ENCODE assay signal across 10 cellular contexts in genomic region chr11:93524173-93524536, GRCh38. TPM values are rescaled to one million over a fixed set of nuclear protein-coding genes. Genes with fewer than 3 reads are reported as not detected.
DNase-seq lines count a peak whose midpoint lies in the region; ATAC-seq and FAIRE-seq lines count a peak whose summit lies in the region.
"Had no signal": no experiment of that assay in that cellular context is flagged by ENCODE, and none has a peak within 500 bp of the region (broad histone marks: within the 10 kb centered on the region; RNA-seq: fewer than 3 reads in every experiment).

No MANE protein-coding gene starts in this region.

- no peaks in the 10 kb centered on the region for H3K27me3 ChIP-seq in CD8-positive, alpha-beta memory T cell (ENCODE audit: insufficient read depth, low read length, poor library complexity, severe bottlenecking)
- H3K27me3 ChIP-seq in adipocyte (replicated peaks; ENCODE audit: control insufficient read depth, insufficient read depth, low read length) (no peaks in the 10 kb centered on the region), small intestine (ENCODE audit: control insufficient read depth in 2 of 2, insufficient read depth in 2 of 2, low read length in 2 of 2) (no peaks in the 10 kb centered on the region)

- peak overlapping the region in 6 of 7 donors; percentile 13 to 54 (median 42) for H3K4me3 Mint-ChIP-seq in CD8-positive, alpha-beta memory T cell

- no peak for DNase-seq in CD8-positive, alpha-beta memory T cell
- DNase-seq in adipocyte (ENCODE audit: low read depth) (peak; percentile 4), small intestine (no peak), NCI-H2227 (lab: John Stamatoyannopoulos, UW; ENCODE audit: unreplicated experiment) (no peak)
- DNase-seq in stimulated activated CD4-positive, alpha-beta T cell treated with anti-CD3 and anti-CD28 coated beads, Interleukin-4, amount 100 ng/mL, for 24 hours: no peak
- DNase-seq: DMS153, NCI-H345 had no signal

- H3K9ac ChIP-seq in adipocyte (ENCODE audit: low read length): no peak overlapping the region

- POLR2A ChIA-PET in CD8-positive, alpha-beta memory T cell (lab: Charles Lee): no interaction called here

- no peaks in the 10 kb centered on the region for H3K9me3 ChIP-seq in CD8-positive, alpha-beta memory T cell (ENCODE audit: low read length)
- H3K9me3 ChIP-seq in adipocyte (ENCODE audit: control insufficient read depth, low read length): no peaks in the 10 kb centered on the region
- H3K9me3 ChIP-seq in small intestine (ENCODE audit: control insufficient read depth, low read depth): no peaks in the 10 kb centered on the region

- no peak overlapping the region for H3K4me3 ChIP-seq in CD8-positive, alpha-beta memory T cell (ENCODE audit: low read length)
- H3K4me3 ChIP-seq in adipocyte (ENCODE audit: low read length) (no peak overlapping the region), small intestine (ENCODE audit: low read depth in 1 of 2, low read length in 2 of 2) (no peak overlapping the region)

- FAIRE-seq in small intestine (lab: Jason Lieb, UNC): no peak

- 40 to 59% (median 42%) methylated on average over 6 of the region's 6 CpGs for WGBS in small intestine, 3 donors

- no peaks in the 10 kb centered on the region for H3K36me3 Mint-ChIP-seq in CD8-positive, alpha-beta memory T cell

- H3K36me3 ChIP-seq in CD8-positive, alpha-beta memory T cell (ENCODE audit: insufficient read depth, low read length): no peaks in the 10 kb centered on the region
- H3K36me3 ChIP-seq in adipocyte (ENCODE audit: control insufficient read depth, insufficient read depth, low read length, severe bottlenecking): no peaks in the 10 kb centered on the region
- H3K36me3 ChIP-seq in small intestine (ENCODE audit: control insufficient read depth in 2 of 2, insufficient read depth in 2 of 2, low read length in 2 of 2): no peaks in the 10 kb centered on the region

- no peak overlapping the region for H3K27ac ChIP-seq in CD8-positive, alpha-beta memory T cell (ENCODE audit: low read depth, low read length)
- H3K27ac ChIP-seq in small intestine (ENCODE audit: low read depth in 1 of 2, low read length in 1 of 2): peak overlapping the region in 1 of 2 donors; percentile 19

- H3K4me1 Mint-ChIP-seq in CD8-positive, alpha-beta memory T cell: peaks cover 28 to 49% (median 37%) of the 10 kb centered on the region in 3 donors

- CTCF ChIA-PET in CD8-positive, alpha-beta memory T cell (lab: Charles Lee): no interaction called here

- H3K27me3 Mint-ChIP-seq in CD8-positive, alpha-beta memory T cell: peaks cover 0 to 2% of the 10 kb centered on the region in 2 donors

- peak; percentile 55 for ATAC-seq in GM19324 (IDR thresholded peaks at IDR 0.05; ENCODE audit: low FRiP score, unreplicated experiment)
- ATAC-seq in HG03045 (IDR thresholded peaks at IDR 0.05; ENCODE audit: unreplicated experiment): peak; percentile 36
- ATAC-seq in HG02840 (IDR thresholded peaks at IDR 0.05; ENCODE audit: low FRiP score, unreplicated experiment): no peak

- H3K9me3 Mint-ChIP-seq in CD8-positive, alpha-beta memory T cell: no peaks in the 10 kb centered on the region

- H3K27ac Mint-ChIP-seq in CD8-positive, alpha-beta memory T cell: peak overlapping the region; percentile 5 to 72 (median 58)

- no peaks in the 10 kb centered on the region for H3K4me1 ChIP-seq in CD8-positive, alpha-beta memory T cell (ENCODE audit: insufficient read depth, low read length)
- H3K4me1 ChIP-seq in adipocyte (ENCODE audit: control insufficient read depth, insufficient read depth, low read length) (peaks cover 28% of the 10 kb centered on the region), small intestine (ENCODE audit: control insufficient read depth in 2 of 2, insufficient read depth in 1 of 2, low read depth in 1 of 2, low read length in 1 of 2) (peaks cover 9 to 15% of the 10 kb centered on the region in 2 donors)

RNA-seq across cellular contexts. Expression of gene SMCO4, which starts 19.0 kb away (rescaled TPM):
- 10 to 100 TPM in 1 of 2 experiments, 1 to 10 TPM in 1; 8.2 to 10.8 TPM for total RNA-seq in CD8-positive, alpha-beta memory T cell
- 9.0 TPM for polyA plus RNA-seq in CD8-positive, alpha-beta memory T cell
- 100 to 1,000 TPM in 2 of 3 donors, 10 to 100 TPM in 1; 51.0 to 207 (median 139) TPM for polyA plus RNA-seq in small intestine
